ENCODE assay signal across 22 cellular contexts in the genomic region with DNA sequence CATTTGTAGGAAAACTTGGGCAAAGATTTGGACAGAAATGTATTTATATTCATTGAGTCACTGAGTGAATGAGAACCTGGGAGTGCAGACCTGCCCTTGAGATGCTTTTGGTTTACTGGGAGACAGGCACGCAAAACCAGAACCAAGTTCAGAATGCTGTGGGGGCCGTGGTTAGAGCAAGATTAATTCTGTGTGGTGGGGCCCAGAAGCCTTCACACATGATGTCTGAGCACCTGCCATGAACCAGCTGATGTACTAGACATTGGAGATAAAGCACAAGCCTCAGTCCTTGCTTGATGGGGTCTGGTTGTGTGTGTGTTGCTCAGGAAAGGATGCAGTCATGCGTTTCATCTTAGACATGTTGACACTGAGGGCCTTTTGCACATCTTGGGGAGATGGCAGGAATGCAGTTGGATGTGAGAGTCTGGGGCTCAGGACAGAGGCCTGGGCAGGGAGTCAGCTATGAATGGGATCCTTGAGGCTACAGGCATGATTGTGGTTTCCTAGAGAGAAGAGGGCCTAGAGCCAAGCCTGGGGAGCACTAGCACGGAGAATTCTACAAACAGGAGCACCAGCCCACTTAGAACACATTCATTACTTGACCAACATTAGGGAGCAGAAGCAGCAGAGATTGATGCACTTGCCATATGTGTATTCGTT.
"Had no signal": no experiment of that assay in that cellular context is flagged by ENCODE, and none has a peak within 500 bp of the region (broad histone marks: within the 10 kb centered on the region; RNA-seq: fewer than 3 reads in every experiment).

No MANE protein-coding gene starts in this region.

- H3K4me1 ChIP-seq: body of pancreas, colonic mucosa, pancreas, spleen, thyroid gland had no signal

- H3K36me3 ChIP-seq: colonic mucosa, pancreas, thyroid gland had no signal

- H3K4me3 Mint-ChIP-seq: activated CD4-positive, alpha-beta T cell treated with anti-CD3 and anti-CD28 coated beads, Interleukin-2, amount 10 ng/mL, durations not matched to agents 7 days and 5 days; activated CD8-positive, alpha-beta T cell treated with anti-CD3 and anti-CD28 coated beads, Interleukin-2, amount 10 ng/mL, durations not matched to agents 7 days and 5 days; activated naive CD4-positive, alpha-beta T cell treated with anti-CD3 and anti-CD28 coated beads, Interleukin-2, amount 50 U/mL, for 24 hours; activated T-cell treated with anti-CD3 and anti-CD28 coated beads, Interleukin-2, amount 50 U/mL, for 72 hours; immature natural killer cell; naive thymus-derived CD8-positive, alpha-beta T cell had no signal

- ATAC-seq: activated CD4-positive, CD25-positive, alpha-beta regulatory T cell treated with anti-CD3 and anti-CD28 coated beads, Interleukin-2, amount 50 U/mL, for 24 hours; activated CD8-positive, alpha-beta T cell treated with anti-CD3 and anti-CD28 coated beads, Interleukin-2, amount 10 ng/mL, durations not matched to agents 7 days and 5 days; activated T-cell treated with anti-CD3 and anti-CD28 coated beads, Interleukin-2, amount 50 U/mL, for 72 hours; body of pancreas; gastroesophageal sphincter; heart right ventricle; left ventricle myocardium superior; mucosa of descending colon; naive thymus-derived CD8-positive, alpha-beta T cell; pancreas had no signal

- H3K9me3 ChIP-seq: body of pancreas, colonic mucosa, gastroesophageal sphincter, heart right ventricle, mucosa of descending colon, pancreas, sigmoid colon, spleen, thyroid gland had no signal

- H3K27ac ChIP-seq: body of pancreas, colonic mucosa, gastroesophageal sphincter, heart right ventricle, pancreas, sigmoid colon, spleen, thyroid gland had no signal

- H3K27me3 Mint-ChIP-seq: activated CD4-positive, alpha-beta T cell treated with anti-CD3 and anti-CD28 coated beads, Interleukin-2, amount 10 ng/mL, durations not matched to agents 7 days and 5 days; activated naive CD4-positive, alpha-beta T cell treated with anti-CD3 and anti-CD28 coated beads, Interleukin-2, amount 50 U/mL, for 24 hours; naive thymus-derived CD8-positive, alpha-beta T cell had no signal

- H3K4me3 ChIP-seq: body of pancreas, colonic mucosa, gastroesophageal sphincter, heart right ventricle, mucosa of descending colon, pancreas, sigmoid colon, spleen, thyroid gland had no signal

- H3K27me3 ChIP-seq: body of pancreas, colonic mucosa, gastroesophageal sphincter, heart right ventricle, pancreas, sigmoid colon, spleen, thyroid gland had no signal

- H3K9me3 Mint-ChIP-seq: activated CD4-positive, alpha-beta T cell treated with anti-CD3 and anti-CD28 coated beads, Interleukin-2, amount 10 ng/mL, durations not matched to agents 7 days and 5 days; activated naive CD4-positive, alpha-beta T cell treated with anti-CD3 and anti-CD28 coated beads, Interleukin-2, amount 50 U/mL, for 24 hours; activated T-cell treated with anti-CD3 and anti-CD28 coated beads, Interleukin-2, amount 50 U/mL, for 72 hours; immature natural killer cell; naive thymus-derived CD8-positive, alpha-beta T cell had no signal

- DNase-seq: activated CD4-positive, alpha-beta T cell treated with anti-CD3 and anti-CD28 coated beads, Interleukin-2, amount 10 ng/mL, durations not matched to agents 7 days and 5 days; activated CD8-positive, alpha-beta memory T cell treated with anti-CD3 and anti-CD28 coated beads, Interleukin-2, amount 50 U/mL, for 48 hours; activated CD8-positive, alpha-beta T cell treated with anti-CD3 and anti-CD28 coated beads, Interleukin-2, amount 10 ng/mL, durations not matched to agents 7 days and 5 days; activated gamma-delta T cell; activated T-cell treated with anti-CD3 and anti-CD28 coated beads, Interleukin-2, amount 50 U/mL, for 72 hours; body of pancreas; colonic mucosa; erythroblast; heart right ventricle; immature natural killer cell; left ventricle myocardium superior; mesenchymal stem cell; mucosa of descending colon; naive thymus-derived CD8-positive, alpha-beta T cell; pancreas; sigmoid colon; spleen; stimulated activated naive CD4-positive, alpha-beta T cell; thyroid gland had no signal

- H3K27ac Mint-ChIP-seq: activated CD4-positive, alpha-beta T cell treated with anti-CD3 and anti-CD28 coated beads, Interleukin-2, amount 10 ng/mL, durations not matched to agents 7 days and 5 days; activated CD8-positive, alpha-beta T cell treated with anti-CD3 and anti-CD28 coated beads, Interleukin-2, amount 10 ng/mL, durations not matched to agents 7 days and 5 days; activated naive CD4-positive, alpha-beta T cell treated with anti-CD3 and anti-CD28 coated beads, Interleukin-2, amount 50 U/mL, for 24 hours; activated T-cell treated with anti-CD3 and anti-CD28 coated beads, Interleukin-2, amount 50 U/mL, for 72 hours; immature natural killer cell; naive thymus-derived CD8-positive, alpha-beta T cell had no signal

- H3K4me1 Mint-ChIP-seq: activated CD4-positive, alpha-beta T cell treated with anti-CD3 and anti-CD28 coated beads, Interleukin-2, amount 10 ng/mL, durations not matched to agents 7 days and 5 days; activated naive CD4-positive, alpha-beta T cell treated with anti-CD3 and anti-CD28 coated beads, Interleukin-2, amount 50 U/mL, for 24 hours; immature natural killer cell; naive thymus-derived CD8-positive, alpha-beta T cell had no signal
